In genomic region chrX:78595901-78596502, GRCh38 we compare ENCODE assay signal across 11 cellular contexts.
DNase-seq lines count a peak whose midpoint lies in the region; ATAC-seq and TF ChIP-seq lines count a peak whose summit lies in the region.
"Had no signal": no experiment of that assay in that cellular context is flagged by ENCODE, and none has a peak within 500 bp of the region (broad histone marks: within the 10 kb centered on the region; RNA-seq: fewer than 3 reads in every experiment).

No MANE protein-coding gene starts in this region.

- H2AK5ac ChIP-seq in IMR-90 (ENCODE audit: low read depth, low read length): no peak overlapping the region

- no peak overlapping the region for H2AK9ac ChIP-seq in IMR-90 (replicated peaks; ENCODE audit: low read depth, low read length, poor library complexity)

- POLR2A ChIA-PET in IMR-90 (lab: Charles Lee; ENCODE audit: unreplicated experiment): no interaction called here
- POLR2A ChIA-PET in naive thymus-derived CD4-positive, alpha-beta T cell (lab: Charles Lee): no interaction called here

- H3K9me1 ChIP-seq in IMR-90 (ENCODE audit: insufficient read depth, low read length): no peaks in the 10 kb centered on the region

- H3K4me1 ChIP-seq in IMR-90 (ENCODE audit: control insufficient read depth, insufficient read depth, low read length) (no peaks in the 10 kb centered on the region), adipocyte (ENCODE audit: control insufficient read depth, insufficient read depth, low read length) (no peaks in the 10 kb centered on the region), right lobe of liver (no peaks in the 10 kb centered on the region)
- no peaks in the 10 kb centered on the region for H3K4me1 ChIP-seq in naive thymus-derived CD4-positive, alpha-beta T cell (ENCODE audit: control insufficient read depth in 2 of 2, insufficient read depth in 2 of 2, low read length in 2 of 2)

- no peaks in the 10 kb centered on the region for H3K36me3 ChIP-seq in IMR-90 (ENCODE audit: control insufficient read depth, insufficient read depth, low read length)
- no peaks in the 10 kb centered on the region for H3K36me3 ChIP-seq in adipocyte (ENCODE audit: control insufficient read depth, insufficient read depth, low read length, severe bottlenecking)
- H3K36me3 ChIP-seq in right lobe of liver: no peaks in the 10 kb centered on the region
- H3K36me3 ChIP-seq in naive thymus-derived CD4-positive, alpha-beta T cell (ENCODE audit: control insufficient read depth in 2 of 3, insufficient read depth in 3 of 3, low read length in 3 of 3): no peaks in the 10 kb centered on the region

- H2BK120ac ChIP-seq in IMR-90 (ENCODE audit: low read depth, low read length): no peak overlapping the region

- H4K20me1 ChIP-seq in IMR-90 (ENCODE audit: insufficient read depth, low read length): no peaks in the 10 kb centered on the region

- H4K8ac ChIP-seq in IMR-90 (ENCODE audit: low read depth in 2 of 2, low read length in 2 of 2): no peak overlapping the region

- CTCF ChIA-PET in IMR-90 (lab: Yijun Ruan, JAX): interaction anchor here (1.2 to 1.4 kb wide), 2 partner anchors 112 to 486 kb away, joined by 3 to 6 read pairs; no protein-coding TSS in a partner anchor
- CTCF ChIA-PET in naive thymus-derived CD4-positive, alpha-beta T cell (lab: Charles Lee): interaction anchor here (1.8 kb wide), 1 partner anchor 817 kb away, joined by 5 read pairs; no protein-coding TSS in a partner anchor

- DNase-seq in EL (peak; percentile 6), IMR-90 (no peak), adipocyte (ENCODE audit: low read depth) (peak; percentile 0), right lobe of liver (no peak), foreskin melanocyte (no peak), GM19238 (ENCODE audit: insufficient read length, low spot score) (no peak)
- DNase-seq in naive thymus-derived CD4-positive, alpha-beta T cell: no peak
- DNase-seq: activated naive CD4-positive, alpha-beta T cell treated with Interleukin-2 at 50 U/mL for 16 hours; NCI-H748 treated with DMSO at 0.1 percent for 48 hours had no signal

- no peak overlapping the region for H2BK20ac ChIP-seq in IMR-90 (ENCODE audit: low read depth, low read length)

- H3K9me3 ChIP-seq in IMR-90 (ENCODE audit: control insufficient read depth, insufficient read depth, low read length) (no peaks in the 10 kb centered on the region), adipocyte (ENCODE audit: control insufficient read depth, low read length) (peaks cover 4% of the 10 kb centered on the region), right lobe of liver (no peaks in the 10 kb centered on the region)
- H3K9me3 ChIP-seq in naive thymus-derived CD4-positive, alpha-beta T cell (ENCODE audit: control insufficient read depth in 2 of 3, low read length in 3 of 3): no peaks in the 10 kb centered on the region

- dilution Hi-C loops in IMR-90 (cut with HindIII; ENCODE audit: low sequenced_read_pairs, unreplicated experiment): no loop called here

- peaks cover 0 to 25% (median 7%) of the 10 kb centered on the region in 11 donors for H3K9me3 Mint-ChIP-seq in naive thymus-derived CD4-positive, alpha-beta T cell

- H2BK15ac ChIP-seq in IMR-90 (ENCODE audit: low read depth, low read length): no peak overlapping the region

- no peak overlapping the region for H2BK5ac ChIP-seq in IMR-90 (ENCODE audit: low read depth, low read length, poor library complexity, severe bottlenecking)

- no peak overlapping the region for H3K27ac Mint-ChIP-seq in naive thymus-derived CD4-positive, alpha-beta T cell
- H3K27ac Mint-ChIP-seq: memory B cell had no signal

- H3K36me3 Mint-ChIP-seq in naive thymus-derived CD4-positive, alpha-beta T cell: peaks cover 0 to 8% (median 0%) of the 10 kb centered on the region in 5 donors

- no peaks in the 10 kb centered on the region for H3K27me3 Mint-ChIP-seq in naive thymus-derived CD4-positive, alpha-beta T cell
- H3K27me3 Mint-ChIP-seq: memory B cell had no signal

- no peak for ATAC-seq in IMR-90 (ENCODE audit: low read depth)
- ATAC-seq in right lobe of liver: no peak
- no peak for ATAC-seq in naive thymus-derived CD4-positive, alpha-beta T cell
- ATAC-seq in GM18867 (IDR thresholded peaks at IDR 0.05; ENCODE audit: unreplicated experiment): no peak

- no peak overlapping the region for H3K23ac ChIP-seq in IMR-90 (ENCODE audit: low read depth, low read length)

- peak; percentile 40 for TF ChIP-seq CTCF in IMR-90 (conservative IDR thresholded peaks at IDR 0.05; ENCODE audit: low read depth, low read length)
- peak in 3 of 4 donors; percentile 8 to 32 (median 21) for TF ChIP-seq CTCF in right lobe of liver (IDR thresholded peaks at IDR 0.05)

- intact Hi-C loops in IMR-90 (cut with micrococcal nuclease) (loop anchor here (1.0 to 5.0 kb wide), 2 partner anchors 112 to 486 kb away; no protein-coding TSS in a partner anchor), right lobe of liver (cut with DNase I) (no loop called here)
- intact Hi-C loops in naive thymus-derived CD4-positive, alpha-beta T cell (cut with micrococcal nuclease): no loop called here

- BruUV-seq in IMR-90 (replicated peaks; lab: Mats Ljungman, UMichigan): no TSS peak

- H3K4ac ChIP-seq in IMR-90 (ENCODE audit: low read depth, low read length): no peak overlapping the region

- H3K56ac ChIP-seq in IMR-90 (ENCODE audit: extremely low read depth, insufficient read depth, low read length): no peak overlapping the region

- no peak overlapping the region for H3K14ac ChIP-seq in IMR-90 (replicated peaks; ENCODE audit: low read depth, low read length)

- H2AFZ ChIP-seq in IMR-90 (replicated peaks; ENCODE audit: low read length, poor library complexity): no peak overlapping the region

- peaks cover 0 to 5% (median 0%) of the 10 kb centered on the region in 7 donors for H3K4me1 Mint-ChIP-seq in naive thymus-derived CD4-positive, alpha-beta T cell
- H3K4me1 Mint-ChIP-seq: memory B cell had no signal

- H4K5ac ChIP-seq in IMR-90 (ENCODE audit: low read depth, low read length): no peak overlapping the region

- 17% methylated on average over 1 of the region's 3 CpGs; no CpG with 5 or more reads in 1 of the 2 experiments for WGBS in IMR-90 (ENCODE audit: extremely low coverage in 2 of 2, insufficient read length in 1 of 2), 2 experiments
- WGBS in right lobe of liver (ENCODE audit: insufficient coverage, low coverage, low lambda C conversion rate, missing lambda C conversion rate): 38% methylated on average over 3 of the region's 3 CpGs

- no peak overlapping the region for H3K4me2 ChIP-seq in IMR-90 (ENCODE audit: low read depth, low read length)

- H3K27ac ChIP-seq in IMR-90 (ENCODE audit: insufficient read depth, low read length) (no peak overlapping the region), right lobe of liver (no peak overlapping the region)
- H3K27ac ChIP-seq in naive thymus-derived CD4-positive, alpha-beta T cell (ENCODE audit: low read depth, low read length): no peak overlapping the region

- TF ChIP-seq POLR2A in IMR-90 (IDR thresholded peaks at IDR 0.05; ENCODE audit: low read depth, low read length) (no peak), right lobe of liver (IDR thresholded peaks at IDR 0.05) (no peak)

- H3K27me3 ChIP-seq in IMR-90 (ENCODE audit: control insufficient read depth, insufficient read depth, low read length): no peaks in the 10 kb centered on the region
- no peaks in the 10 kb centered on the region for H3K27me3 ChIP-seq in adipocyte (replicated peaks; ENCODE audit: control insufficient read depth, insufficient read depth, low read length)
- H3K27me3 ChIP-seq in right lobe of liver: peaks cover 0 to 24% of the 10 kb centered on the region in 2 donors
- no peaks in the 10 kb centered on the region for H3K27me3 ChIP-seq in naive thymus-derived CD4-positive, alpha-beta T cell (ENCODE audit: control insufficient read depth in 2 of 2, insufficient read depth in 2 of 2, low read length in 2 of 2)

- H3K79me1 ChIP-seq in IMR-90 (ENCODE audit: low read depth in 1 of 2, low read length in 2 of 2): no peaks in the 10 kb centered on the region

- H3K9ac ChIP-seq in IMR-90 (ENCODE audit: low read depth, low read length) (no peak overlapping the region), adipocyte (ENCODE audit: low read length) (no peak overlapping the region)

- no peak overlapping the region for H3K4me3 Mint-ChIP-seq in naive thymus-derived CD4-positive, alpha-beta T cell
- H3K4me3 Mint-ChIP-seq: memory B cell had no signal

- TF ChIP-seq RAD21 in IMR-90 (IDR thresholded peaks at IDR 0.05; ENCODE audit: low read length): peak; percentile 53

- no peak overlapping the region for H4K91ac ChIP-seq in IMR-90 (ENCODE audit: insufficient read depth, low read depth, low read length)

- in situ Hi-C loops in IMR-90 (cut with MboI; ENCODE audit: low sequenced_read_pairs): no loop called here

- no peak overlapping the region for H3K18ac ChIP-seq in IMR-90 (ENCODE audit: low read depth, low read length)

- no peak overlapping the region for H3K4me3 ChIP-seq in IMR-90 (ENCODE audit: insufficient read depth, low read depth, low read length)
- H3K4me3 ChIP-seq in adipocyte (ENCODE audit: low read length): no peak overlapping the region
- no peak overlapping the region for H3K4me3 ChIP-seq in right lobe of liver
- no peak overlapping the region for H3K4me3 ChIP-seq in naive thymus-derived CD4-positive, alpha-beta T cell (ENCODE audit: low read length)

TF ChIP-seq in IMR-90, 13 proteins besides CTCF, POLR2A, EP300 and RAD21:
- TF ChIP-seq SMC3 (IDR thresholded peaks at IDR 0.05; ENCODE audit: low read depth, low read length) (peak; percentile 35), MXI1 (IDR thresholded peaks at IDR 0.05; ENCODE audit: borderline replicate concordance, low read depth, low read length) (no peak)
TF ChIP-seq in IMR-90: peak in this region for 1.

Comparison
In these comparisons a context has a peak if more than half of its experiments do, and no peak if none do; other contexts are left out.
1. DNase-seq: peak in EL (single experiment) and adipocyte (single experiment); none in IMR-90 (single experiment), right lobe of liver (0 of 3), naive thymus-derived CD4-positive, alpha-beta T cell (0 of 9), foreskin melanocyte (single experiment) and GM19238 (single experiment).